In genomic region chr5:13833440-13833839, GRCh38 we compare ENCODE assay signal across 29 cellular contexts.
"Had no signal": no experiment of that assay in that cellular context is flagged by ENCODE, and none has a peak within 500 bp of the region (broad histone marks: within the 10 kb centered on the region; RNA-seq: fewer than 3 reads in every experiment).

No MANE protein-coding gene starts in this region.

- ATAC-seq: left colon; left lung; mucosa of descending colon; naive thymus-derived CD4-positive, alpha-beta T cell; natural killer cell treated with Interleukin-12 subunit alpha and Interleukin-12 subunit beta and Interleukin-15 and Interleukin-18, amount 100 ng/mL, for 72 hours; right cardiac atrium; sciatic nerve; stimulated activated naive B cell treated with anti-CD40 and anti-IgM and Interleukin-4, amounts not matched to agents 10 μg/mL and 1 μg/mL and 100 μg/mL, for 72 hours; stimulated activated naive CD8-positive, alpha-beta T cell treated with anti-CD3 and anti-CD28 coated beads, Interleukin-15, Interleukin-2, amounts not matched to agents 100 U/mL and 50 U/mL, for 24 hours had no signal

- DNase-seq: immature natural killer cell; kidney; left colon; left lung; midbrain; mucosa of descending colon; naive thymus-derived CD4-positive, alpha-beta T cell; posterior cingulate gyrus; retina; right cardiac atrium; stimulated activated CD4-positive, alpha-beta T cell treated with anti-CD3 and anti-CD28 coated beads, Interleukin-12 subunit alpha, Interleukin-12 subunit beta, amount 100 ng/mL, for 4 hours; stimulated activated CD4-positive, alpha-beta T cell treated with anti-CD3 and anti-CD28 coated beads, Interleukin-15, amount 100 ng/mL, for 24 hours; stimulated activated CD4-positive, alpha-beta T cell treated with anti-CD3 and anti-CD28 coated beads, Interleukin-2, amount 100 ng/mL, for 24 hours; stimulated activated CD4-positive, alpha-beta T cell treated with anti-CD3 and anti-CD28 coated beads, Interleukin-4, amount 100 ng/mL, for 1 hour; stimulated activated naive B cell treated with anti-CD40 and anti-IgM and Interleukin-4, amounts not matched to agents 10 μg/mL and 1 μg/mL and 100 μg/mL, for 72 hours; stimulated activated naive CD8-positive, alpha-beta T cell treated with anti-CD3 and anti-CD28 coated beads, Interleukin-15, Interleukin-2, amounts not matched to agents 100 U/mL and 50 U/mL, for 24 hours; stomach; testis; thyroid gland; transverse colon; upper lobe of left lung had no signal

- H3K27ac ChIP-seq: left lung, pancreas, prostate gland, skin epidermis, stomach, testis, thyroid gland, transverse colon, upper lobe of left lung, vagina had no signal

- FAIRE-seq: islet of Langerhans, kidney, pancreas had no signal

- H3K4me1 ChIP-seq: left lung, pancreas, prostate gland, stomach, testis, thyroid gland, transverse colon, upper lobe of left lung, vagina had no signal

- H3K9me3 ChIP-seq: left lung, mucosa of descending colon, pancreas, prostate gland, testis, thyroid gland, transverse colon, upper lobe of left lung, vagina had no signal

- H3K36me3 ChIP-seq: left lung, pancreas, prostate gland, stomach, thyroid gland, transverse colon, upper lobe of left lung, vagina had no signal

- H3K27me3 ChIP-seq: left lung, pancreas, stomach, testis, thyroid gland, transverse colon, upper lobe of left lung, vagina had no signal

- H3K4me3 ChIP-seq: left lung, lung, mucosa of descending colon, pancreas, prostate gland, skin epidermis, stomach, testis, thyroid gland, transverse colon, upper lobe of left lung, vagina had no signal
